In the genomic region with DNA sequence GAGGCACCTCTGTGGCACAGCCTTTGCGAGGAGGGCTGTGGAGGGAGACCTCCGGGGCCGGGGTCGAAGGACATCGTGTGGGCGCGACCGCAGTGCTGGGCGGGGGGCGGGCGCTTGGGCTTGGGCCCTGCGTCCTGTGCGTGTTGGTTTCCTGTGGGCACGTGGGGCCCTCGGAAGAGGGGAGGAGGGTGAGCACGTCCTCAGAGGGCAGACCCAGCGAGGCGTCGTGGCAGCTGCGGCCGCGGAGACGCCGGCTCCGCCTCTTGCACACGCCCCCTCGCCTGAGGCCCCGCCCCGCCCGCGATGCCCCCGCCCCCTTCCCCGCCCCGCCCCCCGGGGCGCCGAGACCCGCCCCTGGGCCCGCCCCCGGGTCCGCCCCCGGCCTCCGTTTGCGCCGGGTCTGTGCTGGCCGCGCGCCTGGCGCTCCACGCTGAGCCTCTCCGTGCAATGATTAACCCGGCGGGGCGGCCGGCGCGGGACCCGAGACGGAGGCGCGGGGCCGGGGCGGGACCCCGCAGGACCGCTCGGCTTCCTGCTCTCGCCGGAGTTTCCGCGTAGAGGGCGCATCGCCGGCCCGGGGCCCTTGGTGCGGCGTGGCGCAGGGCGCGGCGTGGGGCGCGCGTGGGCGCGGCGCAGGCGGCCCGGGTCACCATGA, we compare ENCODE assay signal across 7 cellular contexts. TPM values are rescaled to one million over a fixed set of nuclear protein-coding genes. Genes with fewer than 3 reads are reported as not detected.
DNase-seq lines count a peak whose midpoint lies in the region; ATAC-seq and TF ChIP-seq lines count a peak whose summit lies in the region.

A gene with protein sequence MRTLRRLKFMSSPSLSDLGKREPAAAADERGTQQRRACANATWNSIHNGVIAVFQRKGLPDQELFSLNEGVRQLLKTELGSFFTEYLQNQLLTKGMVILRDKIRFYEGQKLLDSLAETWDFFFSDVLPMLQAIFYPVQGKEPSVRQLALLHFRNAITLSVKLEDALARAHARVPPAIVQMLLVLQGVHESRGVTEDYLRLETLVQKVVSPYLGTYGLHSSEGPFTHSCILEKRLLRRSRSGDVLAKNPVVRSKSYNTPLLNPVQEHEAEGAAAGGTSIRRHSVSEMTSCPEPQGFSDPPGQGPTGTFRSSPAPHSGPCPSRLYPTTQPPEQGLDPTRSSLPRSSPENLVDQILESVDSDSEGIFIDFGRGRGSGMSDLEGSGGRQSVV (plus strand): TSS at position 381 of the 655 bp plus-strand sequence. CDS start 271 bp downstream, at position 652.

- CTCF ChIA-PET in activated CD8-positive, alpha-beta T cell treated with anti-CD3 and anti-CD28 coated beads for 36 hours (lab: Charles Lee): interaction anchor here (1.6 to 3.7 kb wide), 2 partner anchors 18 to 33 kb away, joined by 7 to 17 read pairs; no protein-coding TSS in a partner anchor

- H3K27ac Mint-ChIP-seq in activated CD8-positive, alpha-beta T cell treated with anti-CD3 and anti-CD28 coated beads for 36 hours: peak within 1 kb of the TSS; percentile 86
- peak within 1 kb of the TSS; percentile 78 for H3K27ac Mint-ChIP-seq in memory B cell

- peaks cover 3% of the 10 kb centered on the region for H3K36me3 Mint-ChIP-seq in activated CD8-positive, alpha-beta T cell treated with anti-CD3 and anti-CD28 coated beads for 36 hours (ENCODE audit: low read depth)
- H3K36me3 Mint-ChIP-seq in memory B cell: peaks cover 6% of the 10 kb centered on the region

- no peaks in the 10 kb centered on the region for H3K27me3 Mint-ChIP-seq in activated CD8-positive, alpha-beta T cell treated with anti-CD3 and anti-CD28 coated beads for 36 hours
- H3K27me3 Mint-ChIP-seq in memory B cell: no peaks in the 10 kb centered on the region

- DNase-seq in NCI-H526 treated with DMSO at 0.1 percent for 48 hours (lab: John Stamatoyannopoulos, UW) (peak; percentile 29), memory B cell (ENCODE audit: low spot score in 2 of 2) (peak; percentile 69 to 79)
- DNase-seq in activated CD8-positive, alpha-beta T cell treated with anti-CD3 and anti-CD28 coated beads for 36 hours: peak; percentile 91
- peak; percentile 74 for DNase-seq in effector CD4-positive, alpha-beta T cell
- peak; percentile 71 for DNase-seq in stimulated activated CD8-positive, alpha-beta memory T cell treated with anti-CD3 and anti-CD28 coated beads, Interleukin-12 subunit alpha, Interleukin-12 subunit beta, amount 100 ng/mL, for 4 hours (ENCODE audit: low read depth)

- peak; percentile 67 for ATAC-seq in GM18502 (IDR thresholded peaks at IDR 0.05; ENCODE audit: poor library complexity, unreplicated experiment)
- peak; percentile 62 for ATAC-seq in HG02870 (IDR thresholded peaks at IDR 0.05; ENCODE audit: unreplicated experiment)
- peak; percentile 92 for ATAC-seq in activated CD8-positive, alpha-beta T cell treated with anti-CD3 and anti-CD28 coated beads for 36 hours
- ATAC-seq in memory B cell (ENCODE audit: low read depth): peak; percentile 88

- H3K9me3 Mint-ChIP-seq in activated CD8-positive, alpha-beta T cell treated with anti-CD3 and anti-CD28 coated beads for 36 hours: no peaks in the 10 kb centered on the region
- no peaks in the 10 kb centered on the region for H3K9me3 Mint-ChIP-seq in memory B cell

- peak within 1 kb of the TSS; percentile 74 for H3K4me3 Mint-ChIP-seq in activated CD8-positive, alpha-beta T cell treated with anti-CD3 and anti-CD28 coated beads for 36 hours
- peak within 1 kb of the TSS; percentile 72 for H3K4me3 Mint-ChIP-seq in memory B cell

- no peak for TF ChIP-seq CTCF in activated CD8-positive, alpha-beta T cell treated with anti-CD3 and anti-CD28 coated beads for 36 hours (IDR thresholded peaks at IDR 0.05)

- H3K4me1 Mint-ChIP-seq in activated CD8-positive, alpha-beta T cell treated with anti-CD3 and anti-CD28 coated beads for 36 hours (ENCODE audit: low read depth): peaks cover 41% of the 10 kb centered on the region
- peaks cover 8% of the 10 kb centered on the region for H3K4me1 Mint-ChIP-seq in memory B cell

- POLR2A ChIA-PET in activated CD8-positive, alpha-beta T cell treated with anti-CD3 and anti-CD28 coated beads for 36 hours (lab: Charles Lee): no interaction called here

- intact Hi-C loops in activated CD8-positive, alpha-beta T cell treated with anti-CD3 and anti-CD28 coated beads for 36 hours (cut with micrococcal nuclease): no loop called here

RNA-seq across cellular contexts. Expression of the gene that starts here (rescaled TPM):
- total RNA-seq in activated CD8-positive, alpha-beta T cell treated with anti-CD3 and anti-CD28 coated beads for 36 hours: 10 to 100 TPM; 26.8 to 27.3 TPM

Comparison
In these comparisons a context has a peak if more than half of its experiments do, and no peak if none do; other contexts are left out.
1. Peak in every context shown above with its lines: DNase-seq and ATAC-seq.
2. DNase-seq: peak in every context shown above with its lines; median percentile 91 in activated CD8-positive, alpha-beta T cell treated with anti-CD3 and anti-CD28 coated beads for 36 hours; 74 in effector CD4-positive, alpha-beta T cell; 74 in memory B cell; 71 in stimulated activated CD8-positive, alpha-beta memory T cell treated with anti-CD3 and anti-CD28 coated beads, Interleukin-12 subunit alpha, Interleukin-12 subunit beta, amount 100 ng/mL, for 4 hours; 29 in NCI-H526 treated with DMSO at 0.1 percent for 48 hours.